1 cellular context compared by ENCODE assay signal in genomic region chr4:138405934-138406567, GRCh38.
TF ChIP-seq lines count a peak whose summit lies in the region.

No MANE protein-coding gene starts in this region.

TF ChIP-seq in GM23338, 12 proteins besides CTCF, POLR2A, EP300 and RAD21 (continued from another document):
- TF ChIP-seq JUNB (IDR thresholded peaks at IDR 0.05; ENCODE audit: unreplicated experiment) (no peak), NANOG (IDR thresholded peaks at IDR 0.05; ENCODE audit: borderline replicate concordance) (no peak), ZNF462 (CRISPR knock-in tag; IDR thresholded peaks at IDR 0.05) (no peak), ZNF114 (CRISPR knock-in tag; IDR thresholded peaks at IDR 0.05) (no peak)
